ENCODE assay signal across 18 cellular contexts in genomic region chr4:15368906-15369305, GRCh38. TPM values are rescaled to one million over a fixed set of nuclear protein-coding genes. Genes with fewer than 3 reads are reported as not detected.
DNase-seq lines count a peak whose midpoint lies in the region; ATAC-seq and TF ChIP-seq lines count a peak whose summit lies in the region.
"Had no signal": no experiment of that assay in that cellular context is flagged by ENCODE, and none has a peak within 500 bp of the region (broad histone marks: within the 10 kb centered on the region; RNA-seq: fewer than 3 reads in every experiment).

No MANE protein-coding gene starts in this region.

- POLR2A ChIA-PET in SK-N-SH (lab: Yijun Ruan, JAX) (no interaction called here), WTC11 (lab: Charles Lee) (no interaction called here)

- TF ChIP-seq POLR2A in lower leg skin (IDR thresholded peaks at IDR 0.05), result no peak

- in situ Hi-C loops in GM23248 (cut with MboI), result no loop called here

- H3K9me3 ChIP-seq in GM23248 (ENCODE audit: low read depth), result no peaks in the 10 kb centered on the region
- no peaks in the 10 kb centered on the region for H3K9me3 ChIP-seq in SK-N-SH

- no peaks in the 10 kb centered on the region for H3K36me3 Mint-ChIP-seq in WTC11
- H3K36me3 Mint-ChIP-seq: naive B cell; stimulated activated effector memory CD8-positive, alpha-beta T cell treated with anti-CD3 and anti-CD28 coated beads, Interleukin-12 subunit alpha, Interleukin-12 subunit beta, amount 100 ng/mL, for 72 hours had no signal

- WGBS in GM23248 (ENCODE audit: low coverage in 1 of 2, low lambda C conversion rate in 2 of 2, missing lambda C conversion rate in 2 of 2), 2 experiments, result 33% methylated on average over 3 of the region's 3 CpGs
- 24% methylated on average over 3 of the region's 3 CpGs for WGBS in SK-N-SH (ENCODE audit: low lambda C conversion rate)
- 38 to 44% methylated on average over 3 of the region's 3 CpGs for WGBS in lower leg skin, 2 donors

- peaks cover 9% of the 10 kb centered on the region for H3K4me1 ChIP-seq in GM23248 (ENCODE audit: insufficient read depth)
- peaks cover 2 to 12% of the 10 kb centered on the region in 2 experiments; a peak in 3 of 4 replicates for H3K4me1 ChIP-seq in SK-N-SH (ENCODE audit: control insufficient read depth in 1 of 2, insufficient read depth in 2 of 2, low read depth in 1 of 2, low read length in 1 of 2)

- no peak overlapping the region for H3K4me3 Mint-ChIP-seq in WTC11
- H3K4me3 Mint-ChIP-seq: naive B cell; stimulated activated effector memory CD8-positive, alpha-beta T cell treated with anti-CD3 and anti-CD28 coated beads, Interleukin-12 subunit alpha, Interleukin-12 subunit beta, amount 100 ng/mL, for 72 hours had no signal

- TF ChIP-seq RAD21 in SK-N-SH (IDR thresholded peaks at IDR 0.05; ENCODE audit: low read length), result no peak

- no peaks in the 10 kb centered on the region for H3K9me2 ChIP-seq in GM23248 (ENCODE audit: insufficient read depth)
- H3K9me2 ChIP-seq in SK-N-SH, result no peaks in the 10 kb centered on the region

- H2AFZ ChIP-seq in GM23248, result no peak overlapping the region
- no peak overlapping the region for H2AFZ ChIP-seq in SK-N-SH (ENCODE audit: low read depth)

- no peak overlapping the region for H3K9ac ChIP-seq in GM23248
- no peak overlapping the region for H3K9ac ChIP-seq in SK-N-SH

- H3K79me2 ChIP-seq in GM23248 (ENCODE audit: insufficient read depth) (no peaks in the 10 kb centered on the region), SK-N-SH (ENCODE audit: insufficient read depth) (no peaks in the 10 kb centered on the region)

- H3K27me3 Mint-ChIP-seq in WTC11 (ENCODE audit: low read depth), result no peaks in the 10 kb centered on the region

- CTCF ChIA-PET in SK-N-SH (lab: Yijun Ruan, JAX) (no interaction called here), WTC11 (lab: Charles Lee) (no interaction called here)

- TF ChIP-seq EP300 in SK-N-SH (IDR thresholded peaks at IDR 0.05; ENCODE audit: borderline replicate concordance in 1 of 2, low read depth in 1 of 2, low read length in 1 of 2), result peak; percentile 29 to 92; a peak in 2 of 4 replicates

- H3K4me3 ChIP-seq in GM23248, result no peak overlapping the region
- H3K4me3 ChIP-seq in SK-N-SH (ENCODE audit: low read depth in 2 of 2, low read length in 1 of 2), result no peak overlapping the region
- no peak overlapping the region for H3K4me3 ChIP-seq in fibroblast of pulmonary artery (replicated peaks; ENCODE audit: low read depth, low read length)
- H3K4me3 ChIP-seq in lower leg skin (ENCODE audit: low read depth, poor library complexity, severe bottlenecking), result no peak overlapping the region
- H3K4me3 ChIP-seq: SK-N-MC had no signal

- TF ChIP-seq CTCF in SK-N-SH (IDR thresholded peaks at IDR 0.05) (no peak), fibroblast of pulmonary artery (IDR thresholded peaks at IDR 0.05; ENCODE audit: low read length, missing control alignments) (no peak), lower leg skin (IDR thresholded peaks at IDR 0.05) (no peak), WTC11 (IDR thresholded peaks at IDR 0.05) (no peak)

- no peak overlapping the region for H3K27ac Mint-ChIP-seq in WTC11
- H3K27ac Mint-ChIP-seq: naive B cell; stimulated activated effector memory CD8-positive, alpha-beta T cell treated with anti-CD3 and anti-CD28 coated beads, Interleukin-12 subunit alpha, Interleukin-12 subunit beta, amount 100 ng/mL, for 72 hours had no signal

- intact Hi-C loops in lower leg skin (cut with DNase I; ENCODE audit: low total_unique reads) (no loop called here), left ventricle myocardium superior (cut with micrococcal nuclease) (no loop called here)

- H3K27ac ChIP-seq in GM23248 (no peak overlapping the region), SK-N-SH (ENCODE audit: low read depth in 2 of 2, low read length in 1 of 2) (peak overlapping the region; percentile 72 to 73; a peak in 3 of 4 replicates)
- H3K27ac ChIP-seq: C4-2B, SK-N-MC had no signal

- no peaks in the 10 kb centered on the region for H3K36me3 ChIP-seq in GM23248 (ENCODE audit: low read depth)
- H3K36me3 ChIP-seq in SK-N-SH (replicated peaks in 1 of 2; ENCODE audit: control insufficient read depth in 1 of 2, insufficient read depth in 2 of 2, low read length in 1 of 2), result peaks cover 0 to 4% of the 10 kb centered on the region in 2 experiments

- H3F3A ChIP-seq in GM23248 (ENCODE audit: insufficient read depth) (0 out of 2 replicates have a peak, but pooled peaks cover 6% of the 10 kb centered on the region), SK-N-SH (replicated peaks; ENCODE audit: insufficient read depth) (peaks cover 23% of the 10 kb centered on the region)

- H3K4me1 Mint-ChIP-seq in WTC11, result peaks cover 5% of the 10 kb centered on the region
- H3K4me1 Mint-ChIP-seq: stimulated activated effector memory CD8-positive, alpha-beta T cell treated with anti-CD3 and anti-CD28 coated beads, Interleukin-12 subunit alpha, Interleukin-12 subunit beta, amount 100 ng/mL, for 72 hours had no signal

- H4K20me1 ChIP-seq in GM23248 (ENCODE audit: insufficient read depth), result no peaks in the 10 kb centered on the region
- H4K20me1 ChIP-seq in SK-N-SH (ENCODE audit: insufficient read depth), result no peaks in the 10 kb centered on the region

- H3K27me3 ChIP-seq in GM23248 (replicated peaks; ENCODE audit: insufficient read depth) (peaks cover 47% of the 10 kb centered on the region), SK-N-SH (ENCODE audit: insufficient read depth) (no peaks in the 10 kb centered on the region)

- peak; percentile 78 for DNase-seq in AG08395 (ENCODE audit: low spot score)
- peak; percentile 74 for DNase-seq in GM23248
- DNase-seq in SK-N-SH, result no peak
- peak; percentile 18 for DNase-seq in fibroblast of pulmonary artery (ENCODE audit: low read depth)
- no peak for DNase-seq in lower leg skin (ENCODE audit: low spot score in 2 of 2)
- DNase-seq in left ventricle myocardium superior, result no peak
- no peak for DNase-seq in WTC11 (ENCODE audit: low spot score)
- DNase-seq: activated T-cell treated with anti-CD3 and anti-CD28 coated beads, Interleukin-2, amount 50 U/mL, for 1 hour; naive B cell; NCI-H187 treated with DMSO at 0.1 percent for 48 hours; NCI-H82 had no signal

- ATAC-seq in GM21717 (IDR thresholded peaks at IDR 0.05; ENCODE audit: unreplicated experiment) (no peak), left ventricle myocardium superior (no peak), WTC11 (no peak)
- ATAC-seq: stimulated activated effector memory CD8-positive, alpha-beta T cell treated with anti-CD3 and anti-CD28 coated beads, Interleukin-12 subunit alpha, Interleukin-12 subunit beta, amount 100 ng/mL, for 72 hours had no signal

- H3K4me2 ChIP-seq in GM23248 (ENCODE audit: unreplicated experiment), result peak overlapping the region; percentile 5
- H3K4me2 ChIP-seq in SK-N-SH, result 0 out of 2 replicates have a peak overlapping the region, but pooled peaks have one; percentile 15

- H3K9me3 Mint-ChIP-seq in WTC11, result no peaks in the 10 kb centered on the region
- H3K9me3 Mint-ChIP-seq: stimulated activated effector memory CD8-positive, alpha-beta T cell treated with anti-CD3 and anti-CD28 coated beads, Interleukin-12 subunit alpha, Interleukin-12 subunit beta, amount 100 ng/mL, for 72 hours had no signal

TF ChIP-seq in SK-N-SH, 30 proteins besides CTCF, POLR2A, EP300 and RAD21 (continues in another document):
- TF ChIP-seq POLR2AphosphoS5 (IDR thresholded peaks at IDR 0.05; ENCODE audit: low read depth, low read length) (peak; percentile 51; the same call in 1 of the 2 replicates), ELF1 (IDR thresholded peaks at IDR 0.05) (0 out of 2 replicates have a peak, but pooled peaks have one; percentile 18), FOXM1 (IDR thresholded peaks at IDR 0.05; ENCODE audit: low read depth) (no peak; the same call in 1 of the 2 replicates), GATA2 (CRISPR knock-in tag; IDR thresholded peaks at IDR 0.05) (no peak), RXRA (IDR thresholded peaks at IDR 0.05; ENCODE audit: borderline replicate concordance, low read depth) (0 out of 2 replicates have a peak, but pooled peaks have one; percentile 51), MEF2A (IDR thresholded peaks at IDR 0.05; ENCODE audit: borderline replicate concordance, low read depth) (peak; percentile 53; the same call in 1 of the 2 replicates)
- TF ChIP-seq, protein P1, sequence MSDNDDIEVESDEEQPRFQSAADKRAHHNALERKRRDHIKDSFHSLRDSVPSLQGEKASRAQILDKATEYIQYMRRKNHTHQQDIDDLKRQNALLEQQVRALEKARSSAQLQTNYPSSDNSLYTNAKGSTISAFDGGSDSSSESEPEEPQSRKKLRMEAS (IDR thresholded peaks at IDR 0.05; ENCODE audit: low read depth), result no peak

TF ChIP-seq in WTC11, 78 proteins besides CTCF, POLR2A, EP300 and RAD21:
- no peak for TF ChIP-seq GTF2I (CRISPR knock-in tag; conservative IDR thresholded peaks at IDR 0.05)
TF ChIP-seq in WTC11: peak in this region for 0.

RNA-seq across cellular contexts. Expression of gene C1QTNF7, which starts 58.9 kb away (rescaled TPM):
- not detected in 2 replicates for total RNA-seq in GM23248 (2014; rRNA removed; shearing (Covaris generic))
- polyA plus RNA-seq in GM23248 (2016; fragmentation: Nextera tagmentation; extraction: Ambion mirVana), result not detected in 2 replicates
- polyA plus RNA-seq in SK-N-SH (2012; rRNA removed), result not detected in 2 replicates
- polyA plus RNA-seq in SK-N-SH (2012; cell fraction: cytosol; rRNA removed), result 0.01 and 0.07 TPM in 2 replicates
- polyA plus RNA-seq in SK-N-SH (2012; cell fraction: nucleus; rRNA removed), result not detected in 2 replicates
- total RNA-seq in lower leg skin, result 1 to 10 TPM in 2 of 4 donors, under 1 TPM in 2; 0.80 to 9.2 (median 3.6) TPM
- 3.1 TPM for total RNA-seq in left ventricle myocardium superior
- 0.04 TPM in 1 of 3 replicates, not detected in the others for total RNA-seq in WTC11 (2021)
- total RNA-seq: glomerular endothelial cell, renal cortical epithelial cell had no signal
- polyA plus RNA-seq: keratinocyte had no signal

Comparison
In these comparisons a context has a peak if more than half of its experiments do, and no peak if none do; other contexts are left out.
1. DNase-seq: peak in AG08395 (single experiment), GM23248 (single experiment) and fibroblast of pulmonary artery (single experiment); none in SK-N-SH (single experiment), lower leg skin (0 of 2), left ventricle myocardium superior (single experiment) and WTC11 (single experiment).